In the genomic region with DNA sequence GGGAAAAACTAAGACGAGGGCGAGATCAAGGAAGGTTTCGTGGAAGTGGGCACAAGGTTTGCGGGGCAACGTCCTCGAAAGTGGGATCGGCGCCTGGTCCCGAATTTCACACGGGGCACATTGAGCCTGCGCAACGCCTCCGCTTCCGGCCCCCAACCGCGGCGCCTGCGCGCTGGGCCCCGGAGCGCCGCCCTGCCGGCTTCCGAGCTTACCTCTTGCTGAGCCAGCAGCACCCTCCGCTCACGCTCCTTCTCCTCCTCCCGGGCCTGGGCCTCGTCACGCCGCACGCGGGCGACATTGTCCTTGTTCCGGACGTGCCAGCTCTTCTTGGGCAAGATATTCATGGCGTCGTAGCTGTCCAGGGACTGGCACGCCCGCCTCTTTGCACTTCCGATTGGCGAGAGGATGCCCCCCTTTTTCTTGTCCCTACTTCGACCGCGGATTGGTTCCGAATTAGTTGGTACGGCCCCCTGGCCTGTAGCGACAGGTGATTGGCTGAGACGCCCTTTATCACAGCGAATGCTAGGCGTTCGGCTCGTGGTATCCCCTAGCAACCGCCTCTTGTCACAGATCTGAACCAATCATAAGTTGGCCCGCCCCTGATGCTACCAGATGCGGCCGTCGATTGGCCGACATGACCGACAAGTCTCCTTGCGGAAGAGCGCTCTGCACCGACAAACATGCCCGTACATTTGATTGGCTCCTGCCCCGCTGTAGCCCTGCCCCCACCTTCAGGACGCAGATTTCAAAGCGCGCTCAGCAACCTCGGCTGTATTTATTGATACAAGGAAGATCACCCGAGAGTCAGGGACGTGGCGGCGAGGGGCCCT, we compare ENCODE assay signal across 8 cellular contexts. TPM values are rescaled to one million over a fixed set of nuclear protein-coding genes. Genes with fewer than 3 reads are reported as not detected.
DNase-seq lines count a peak whose midpoint lies in the region; ATAC-seq, FAIRE-seq and TF ChIP-seq lines count a peak whose summit lies in the region.

LENG1 (minus strand) TSS at position 370 of the 830 bp plus-strand sequence; CDS start at position 344, 26 bp downstream.

- H3K4me3 ChIP-seq in heart right ventricle (peak within 1 kb of the TSS; percentile 58 to 78 (median 70)), upper lobe of right lung (peak within 1 kb of the TSS; percentile 81)

- peak; percentile 100 for FAIRE-seq in GM12891 (lab: Jason Lieb, UNC)

- H3K27ac ChIP-seq in heart right ventricle (peak within 1 kb of the TSS; percentile 88 to 97 (median 95)), upper lobe of right lung (peak within 1 kb of the TSS; percentile 99)

- ATAC-seq in HG02840 (IDR thresholded peaks at IDR 0.05; ENCODE audit: low FRiP score, unreplicated experiment) (peak; percentile 94), heart right ventricle (peak; percentile 91 to 97 (median 95)), upper lobe of right lung (peak; percentile 91)

- peaks cover 0 to 6% (median 3%) of the 10 kb centered on the region in 7 donors for H3K27me3 ChIP-seq in heart right ventricle
- H3K27me3 ChIP-seq in upper lobe of right lung, result no peaks in the 10 kb centered on the region

- H3K36me3 ChIP-seq in heart right ventricle (peaks cover 0 to 40% (median 37%) of the 10 kb centered on the region in 9 donors), upper lobe of right lung (peaks cover 36% of the 10 kb centered on the region)

- peak; percentile 96 for DNase-seq in GM12891 (ENCODE audit: insufficient read length, low spot score)
- peak; percentile 100 for DNase-seq in NCI-H1436 (lab: John Stamatoyannopoulos, UW)
- peak; percentile 99 for DNase-seq in T follicular helper cell (ENCODE audit: low read depth)
- DNase-seq in amniotic epithelial cell (ENCODE audit: low read depth), result peak; percentile 100
- DNase-seq in heart right ventricle, result peak; percentile 96 to 100
- peak; percentile 99 to 100 (median 100) for DNase-seq in posterior cingulate gyrus
- peak; percentile 98 for DNase-seq in upper lobe of right lung

- intact Hi-C loops in heart right ventricle (cut with DNase I) (loop anchor here in 2 of 10 donors (5.0 kb wide), 1 partner anchor 43 kb away; the partner anchor contains the start of gene RPS9 (in 2 of the 2)), posterior cingulate gyrus (cut with DNase I) (no loop called here), upper lobe of right lung (cut with DNase I) (no loop called here)

- TF ChIP-seq CTCF in heart right ventricle (IDR thresholded peaks at IDR 0.05) (peak in 8 of 9 donors; percentile 14 to 66 (median 46)), upper lobe of right lung (IDR thresholded peaks at IDR 0.05) (peak; percentile 39)

- peaks cover 4 to 63% (median 36%) of the 10 kb centered on the region in 9 donors for H3K4me1 ChIP-seq in heart right ventricle
- peaks cover 25% of the 10 kb centered on the region for H3K4me1 ChIP-seq in upper lobe of right lung

- H3K9me3 ChIP-seq in heart right ventricle (no peaks in the 10 kb centered on the region), upper lobe of right lung (no peaks in the 10 kb centered on the region)

- 0% methylated on average over 72 of the region's 72 CpGs for WGBS in heart right ventricle, 2 donors

- TF ChIP-seq POLR2A in GM12891 (IDR thresholded peaks at IDR 0.05; ENCODE audit: low read depth, low read length), result peak; percentile 82

TF ChIP-seq in GM12891, 5 proteins besides CTCF, POLR2A, EP300 and RAD21:
- no peak for TF ChIP-seq SPI1 (IDR thresholded peaks at IDR 0.05; ENCODE audit: low read depth, low read length)
- no peak for TF ChIP-seq PAX5 (IDR thresholded peaks at IDR 0.05; ENCODE audit: insufficient read depth, low read length, severe bottlenecking)
- peak; percentile 94 for TF ChIP-seq POLR2AphosphoS5 (IDR thresholded peaks at IDR 0.05; ENCODE audit: low read depth, low read length)
- TF ChIP-seq TAF1 (IDR thresholded peaks at IDR 0.05; ENCODE audit: low read depth, low read length), result peak; percentile 78
- peak; percentile 78; the same call in 1 of the 2 replicates for TF ChIP-seq POU2F2 (IDR thresholded peaks at IDR 0.05; ENCODE audit: low read depth, low read length)
TF ChIP-seq in GM12891: peak in this region for 3.

RNA-seq across cellular contexts. Expression of gene LENG1, which starts in this region (rescaled TPM):
- 5.9 TPM for polyA plus RNA-seq in GM12891 (2012; ENCODE audit: low read depth, missing spikeins)
- total RNA-seq in heart right ventricle (1 to 10 TPM; 5.4 to 8.4 (median 6.9) TPM), upper lobe of right lung (9.2 TPM)
- 10 to 100 TPM; 14.6 to 16.9 TPM for polyA plus RNA-seq in heart right ventricle

Comparison
In these comparisons a context has a peak if more than half of its experiments do, and no peak if none do; other contexts are left out.
1. Peak in every context shown above with its lines: DNase-seq, ATAC-seq, H3K4me3 ChIP-seq and H3K27ac ChIP-seq.